Comparison of ENCODE assay signal across 23 cellular contexts in the genomic region with DNA sequence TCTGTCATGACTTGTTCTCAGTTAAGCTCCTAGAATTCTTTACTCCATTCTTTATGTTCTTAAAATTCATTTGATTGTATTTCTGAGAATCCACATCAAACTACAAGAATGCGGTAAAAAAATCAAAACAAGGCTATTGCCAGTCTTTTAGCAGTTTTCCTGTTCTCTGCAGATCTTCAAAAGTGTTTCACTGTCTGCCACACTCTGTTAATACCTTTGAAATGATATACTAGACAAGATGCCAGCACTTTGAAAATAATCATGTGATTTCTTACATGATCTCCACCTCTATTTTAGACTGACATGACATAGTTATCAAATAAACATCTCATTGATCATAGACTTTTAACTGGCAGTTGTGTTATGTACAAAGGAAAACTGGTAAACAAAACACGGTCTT.
"Had no signal": no experiment of that assay in that cellular context is flagged by ENCODE, and none has a peak within 500 bp of the region (broad histone marks: within the 10 kb centered on the region; RNA-seq: fewer than 3 reads in every experiment).

No MANE protein-coding gene starts in this region.

- H3K4me3 Mint-ChIP-seq: naive B cell; neural crest cell; stimulated activated naive B cell treated with anti-CD40 and anti-IgM and Interleukin-4, amounts not matched to agents 10 μg/mL and 1 μg/mL and 100 μg/mL, for 72 hours had no signal

- H3K36me3 ChIP-seq: heart left ventricle, ovary, right atrium auricular region, sigmoid colon, tibial nerve, upper lobe of right lung, vagina had no signal

- H3K4me3 ChIP-seq: heart left ventricle, lung, ovary, right atrium auricular region, sigmoid colon, skin epidermis, testis, tibial nerve, upper lobe of right lung, vagina had no signal

- H3K36me3 Mint-ChIP-seq: naive B cell; stimulated activated naive B cell treated with anti-CD40 and anti-IgM and Interleukin-4, amounts not matched to agents 10 μg/mL and 1 μg/mL and 100 μg/mL, for 72 hours had no signal

- H3K27ac Mint-ChIP-seq: naive B cell; stimulated activated naive B cell treated with anti-CD40 and anti-IgM and Interleukin-4, amounts not matched to agents 10 μg/mL and 1 μg/mL and 100 μg/mL, for 72 hours; stimulated activated naive CD8-positive, alpha-beta T cell treated with anti-CD3 and anti-CD28 coated beads, Interleukin-15, amount 100 ng/mL, for 72 hours had no signal

- H3K27ac ChIP-seq: heart left ventricle, ovary, right atrium auricular region, sigmoid colon, skin epidermis, testis, tibial nerve, upper lobe of right lung, vagina had no signal

- H3K27me3 Mint-ChIP-seq: stimulated activated naive CD8-positive, alpha-beta T cell treated with anti-CD3 and anti-CD28 coated beads, Interleukin-15, amount 100 ng/mL, for 72 hours had no signal

- H3K4me1 ChIP-seq: right atrium auricular region, sigmoid colon, testis, tibial nerve, upper lobe of right lung, vagina had no signal

- DNase-seq: effector memory CD4-positive, alpha-beta T cell; heart left ventricle; hippocampal formation; left colon; left ventricle myocardium superior; mesenchymal stem cell; midbrain; naive B cell; ovary; sigmoid colon; stimulated activated CD4-positive, alpha-beta T cell treated with anti-CD3 and anti-CD28 coated beads, Interleukin-2, amount 100 ng/mL, for 24 hours; stimulated activated CD4-positive, alpha-beta T cell treated with anti-CD3 and anti-CD28 coated beads, Interleukin-4, amount 100 ng/mL, for 4 hours; stimulated activated naive B cell treated with anti-CD40 and anti-IgM and Interleukin-4, amounts not matched to agents 10 μg/mL and 1 μg/mL and 100 μg/mL, for 72 hours; stimulated activated naive CD8-positive, alpha-beta T cell treated with anti-CD3 and anti-CD28 coated beads, Interleukin-15, amount 100 ng/mL, for 72 hours; testis; upper lobe of right lung had no signal

- H3K4me1 Mint-ChIP-seq: naive B cell; neural crest cell; stimulated activated naive CD8-positive, alpha-beta T cell treated with anti-CD3 and anti-CD28 coated beads, Interleukin-15, amount 100 ng/mL, for 72 hours had no signal

- H3K9me3 Mint-ChIP-seq: naive B cell; neural crest cell; stimulated activated naive B cell treated with anti-CD40 and anti-IgM and Interleukin-4, amounts not matched to agents 10 μg/mL and 1 μg/mL and 100 μg/mL, for 72 hours; stimulated activated naive CD8-positive, alpha-beta T cell treated with anti-CD3 and anti-CD28 coated beads, Interleukin-15, amount 100 ng/mL, for 72 hours had no signal

- H3K27me3 ChIP-seq: heart left ventricle, ovary, right atrium auricular region, sigmoid colon, testis, tibial nerve, upper lobe of right lung, vagina had no signal

- H3K9me3 ChIP-seq: heart left ventricle, ovary, right atrium auricular region, sigmoid colon, testis, tibial nerve, upper lobe of right lung, vagina had no signal

- ATAC-seq: esophagus mucosa, heart left ventricle, left colon, left ventricle myocardium superior, upper lobe of right lung had no signal
